Comparison of ENCODE assay signal across 1 cellular context in genomic region chr2:16655457-16655837, GRCh38.
TF ChIP-seq lines count a peak whose summit lies in the region.

No MANE protein-coding gene starts in this region.

TF ChIP-seq in H1, 55 proteins besides CTCF, POLR2A, EP300 and RAD21:
- TF ChIP-seq RNF2 (IDR thresholded peaks at IDR 0.05; ENCODE audit: borderline replicate concordance, low read depth, low read length, missing control alignments, poor library complexity, severe bottlenecking): no peak
- no peak for TF ChIP-seq SIX5 (IDR thresholded peaks at IDR 0.05; ENCODE audit: low read depth, low read length)
- no peak for TF ChIP-seq KDM5A (IDR thresholded peaks at IDR 0.05; ENCODE audit: low read length)
- no peak for TF ChIP-seq GTF2F1 (IDR thresholded peaks at IDR 0.05; ENCODE audit: borderline replicate concordance, low read depth, low read length)
- TF ChIP-seq SP4 (IDR thresholded peaks at IDR 0.05; ENCODE audit: low read length): no peak
- TF ChIP-seq NRF1 (IDR thresholded peaks at IDR 0.05; ENCODE audit: low read depth, low read length): no peak
- no peak for TF ChIP-seq BACH1 (IDR thresholded peaks at IDR 0.05; ENCODE audit: low read length)
- TF ChIP-seq EZH2 (IDR thresholded peaks at IDR 0.05; ENCODE audit: low read depth, low read length, severe bottlenecking): no peak
